16 cellular contexts compared by ENCODE assay signal in genomic region chr6:124356276-124356810, GRCh38.
DNase-seq lines count a peak whose midpoint lies in the region; ATAC-seq lines count a peak whose summit lies in the region.
"Had no signal": no experiment of that assay in that cellular context is flagged by ENCODE, and none has a peak within 500 bp of the region (broad histone marks: within the 10 kb centered on the region; RNA-seq: fewer than 3 reads in every experiment).

No MANE protein-coding gene starts in this region.

- DNase-seq in NCI-H524 (lab: John Stamatoyannopoulos, UW) (peak; percentile 42 to 72), NCI-H524 treated with DMSO at 0.1 percent for 48 hours (lab: John Stamatoyannopoulos, UW) (no peak), NCI-H2171 (lab: John Stamatoyannopoulos, UW) (peak; percentile 39), cerebellum (ENCODE audit: low spot score) (peak; percentile 34), pons (ENCODE audit: low spot score) (peak; percentile 2), NCI-H82 (lab: John Stamatoyannopoulos, UW) (no peak), NCI-H1105 (lab: John Stamatoyannopoulos, UW) (no peak)
- DNase-seq: ACHN; Calu3; CD4-positive, alpha-beta T cell; DMS153; DMS79 treated with DMSO at 0.1 percent for 48 hours; EL; GDM1; HCEC 1CT had no signal

- no peak for ATAC-seq in GM18909 (IDR thresholded peaks at IDR 0.05; ENCODE audit: poor library complexity, unreplicated experiment)

Comparison
In these comparisons a context has a peak if more than half of its experiments do, and no peak if none do; other contexts are left out.
1. DNase-seq: peak in NCI-H524 (2 of 2), NCI-H2171 (single experiment), cerebellum (single experiment) and pons (single experiment); none in NCI-H524 treated with DMSO at 0.1 percent for 48 hours (single experiment), NCI-H82 (single experiment) and NCI-H1105 (single experiment).